31 cellular contexts compared by ENCODE assay signal in the genomic region with DNA sequence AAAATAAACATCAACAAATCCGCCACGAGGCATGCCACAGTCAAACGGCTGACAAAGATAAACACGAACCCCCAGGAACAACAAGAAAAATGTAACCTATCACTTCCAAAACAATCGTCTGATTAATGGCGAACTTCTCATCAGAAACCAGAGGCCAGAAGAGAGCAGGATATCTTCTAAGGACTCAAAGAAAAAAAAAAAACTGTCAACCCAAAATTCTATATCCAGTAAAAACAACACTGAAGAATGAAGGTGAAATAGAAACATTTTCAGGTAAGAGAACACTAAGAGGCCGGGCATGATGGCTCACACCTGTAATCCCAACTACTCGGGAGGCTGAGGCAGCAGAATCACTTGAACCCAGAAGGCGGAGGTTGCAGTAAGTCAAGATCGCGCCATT.
"Had no signal": no experiment of that assay in that cellular context is flagged by ENCODE, and none has a peak within 500 bp of the region (broad histone marks: within the 10 kb centered on the region; RNA-seq: fewer than 3 reads in every experiment).

No MANE protein-coding gene starts in this region.

- H3K27me3 Mint-ChIP-seq: activated CD4-positive, alpha-beta T cell treated with anti-CD3 and anti-CD28 coated beads, Interleukin-2, amount 10 ng/mL, durations not matched to agents 24 days and 14 days; activated naive CD4-positive, alpha-beta T cell treated with anti-CD3 and anti-CD28 coated beads, Interleukin-2, amount 50 U/mL, for 24 hours; activated T-cell treated with anti-CD3 and anti-CD28 coated beads, Interleukin-2, amount 50 U/mL, for 24 hours had no signal

- H3K4me3 ChIP-seq: MG63, SJSA1 had no signal

- H3K4me3 Mint-ChIP-seq: activated CD4-positive, alpha-beta T cell treated with anti-CD3 and anti-CD28 coated beads, Interleukin-2, amount 10 ng/mL, durations not matched to agents 24 days and 14 days; activated CD8-positive, alpha-beta T cell treated with anti-CD3 and anti-CD28 coated beads, Interleukin-2, amount 10 ng/mL, durations not matched to agents 7 days and 5 days; activated naive CD4-positive, alpha-beta T cell treated with anti-CD3 and anti-CD28 coated beads, Interleukin-2, amount 50 U/mL, for 24 hours; activated naive CD8-positive, alpha-beta T cell treated with anti-CD3 and anti-CD28 coated beads, Interleukin-2, amount 10 ng/mL, durations not matched to agents 7 days and 5 days; activated T-cell treated with anti-CD3 and anti-CD28 coated beads, Interleukin-2, amount 50 U/mL, for 24 hours; brain had no signal

- H3K27me3 ChIP-seq: MG63, SJSA1 had no signal

- H3K27ac Mint-ChIP-seq: activated CD4-positive, alpha-beta T cell treated with anti-CD3 and anti-CD28 coated beads, Interleukin-2, amount 10 ng/mL, durations not matched to agents 24 days and 14 days; activated CD8-positive, alpha-beta T cell treated with anti-CD3 and anti-CD28 coated beads, Interleukin-2, amount 10 ng/mL, durations not matched to agents 7 days and 5 days; activated naive CD4-positive, alpha-beta T cell treated with anti-CD3 and anti-CD28 coated beads, Interleukin-2, amount 50 U/mL, for 24 hours; activated naive CD8-positive, alpha-beta T cell treated with anti-CD3 and anti-CD28 coated beads, Interleukin-2, amount 10 ng/mL, durations not matched to agents 7 days and 5 days; activated T-cell treated with anti-CD3 and anti-CD28 coated beads, Interleukin-2, amount 50 U/mL, for 24 hours; activated T-helper 2 cell treated with anti-CD3 and anti-CD28 coated beads, Interferon-gamma antibody, Interleukin-2, Interleukin-4, amounts not matched to agents 10 μg/mL and 5 μg/mL and 100 μg/mL, durations not matched to agents 14 hours and 24 hours and 36 hours had no signal

- FAIRE-seq: bronchial epithelial cell had no signal

- H3K4me1 ChIP-seq: SJSA1 had no signal

- DNase-seq: activated CD4-positive, alpha-beta T cell treated with anti-CD3 and anti-CD28 coated beads, Interleukin-2, amount 10 ng/mL, durations not matched to agents 24 days and 14 days; activated CD4-positive, alpha-beta T cell treated with anti-CD3 and anti-CD28 coated beads, Interleukin-2, amount 50 U/mL, for 48 hours; activated CD8-positive, alpha-beta T cell treated with anti-CD3 and anti-CD28 coated beads, Interleukin-2, amount 10 ng/mL, durations not matched to agents 7 days and 5 days; activated gamma-delta T cell; activated naive CD4-positive, alpha-beta T cell treated with Interleukin-2 at 50 U/mL for 16 hours; activated naive CD8-positive, alpha-beta T cell treated with anti-CD3 and anti-CD28 coated beads, Interleukin-2, amount 10 ng/mL, durations not matched to agents 7 days and 5 days; activated T-cell treated with anti-CD3 and anti-CD28 coated beads, Interleukin-2, amount 50 U/mL, for 24 hours; amygdala; caudate nucleus; cerebellar nuclear complex; Kasumi-1; MG63; NCI-H1048; NCI-H1105 treated with DMSO at 0.1 percent for 48 hours; NCI-H1436; NCI-H1694; NCI-H1930; NCI-H2081 treated with DMSO at 0.1 percent for 48 hours; NCI-H226; NCI-H446 treated with DMSO at 0.1 percent for 48 hours; NCI-H524; NCI-H69; SHP77 treated with DMSO at 0.1 percent for 48 hours; SW 1271; T1000 had no signal

- H3K9me3 Mint-ChIP-seq: activated naive CD4-positive, alpha-beta T cell treated with anti-CD3 and anti-CD28 coated beads, Interleukin-2, amount 50 U/mL, for 24 hours had no signal

- H3K9me3 ChIP-seq: MG63, SJSA1 had no signal

- H3K27ac ChIP-seq: SJSA1 had no signal

- ATAC-seq: activated CD8-positive, alpha-beta T cell treated with anti-CD3 and anti-CD28 coated beads, Interleukin-2, amount 10 ng/mL, durations not matched to agents 7 days and 5 days; Panc1 had no signal

- H3K4me1 Mint-ChIP-seq: brain had no signal
